In genomic region chr19:41883821-41884733, GRCh38 we compare ENCODE assay signal across 8 cellular contexts. TPM values are rescaled to one million over a fixed set of nuclear protein-coding genes. Genes with fewer than 3 reads are reported as not detected.
DNase-seq lines count a peak whose midpoint lies in the region; TF ChIP-seq lines count a peak whose summit lies in the region.

No MANE protein-coding gene starts in this region.

- peak overlapping the region; percentile 89 for H3K18ac ChIP-seq in neuronal stem cell (ENCODE audit: low read length)

- H3K36me3 ChIP-seq in HAP-1 (replicated peaks): peaks cover under 1% of the 10 kb centered on the region; the same call in 1 of the 2 replicates
- H3K36me3 ChIP-seq in MM.1S (replicated peaks; ENCODE audit: insufficient read depth, low read length): no peaks in the 10 kb centered on the region
- peaks cover 0 to 3% of the 10 kb centered on the region in 2 donors for H3K36me3 ChIP-seq in neuronal stem cell (replicated peaks in 1 of 2; ENCODE audit: control insufficient read depth in 2 of 2, insufficient read depth in 2 of 2, low read length in 2 of 2)
- H3K36me3 ChIP-seq in subcutaneous abdominal adipose tissue (ENCODE audit: control insufficient read depth in 5 of 5, insufficient read depth in 5 of 5, low read length in 5 of 5): peaks cover 0 to 18% (median 10%) of the 10 kb centered on the region in 5 donors

- H3K4ac ChIP-seq in neuronal stem cell (ENCODE audit: low read length): no peak overlapping the region

- in situ Hi-C loops in HAP-1 (cut with MboI; ENCODE audit: low sequenced_read_pairs): no loop called here

- no peak overlapping the region for H2BK12ac ChIP-seq in neuronal stem cell (ENCODE audit: low read length)

- H3K23ac ChIP-seq in neuronal stem cell (ENCODE audit: low read depth, low read length, poor library complexity): peak overlapping the region; percentile 67

- H3K4me1 ChIP-seq in HAP-1 (peaks cover 9% of the 10 kb centered on the region), MM.1S (ENCODE audit: low read length) (peaks cover 17% of the 10 kb centered on the region), neuronal stem cell (ENCODE audit: control insufficient read depth in 2 of 2, insufficient read depth in 1 of 2, low read depth in 1 of 2, low read length in 2 of 2) (peaks cover 5 to 9% of the 10 kb centered on the region in 2 donors), subcutaneous abdominal adipose tissue (ENCODE audit: control insufficient read depth in 5 of 5, insufficient read depth in 5 of 5, low read length in 5 of 5) (peaks cover 4 to 52% (median 38%) of the 10 kb centered on the region in 5 donors)

- H3K14ac ChIP-seq in neuronal stem cell (ENCODE audit: low read length): peak overlapping the region; percentile 90

- no peaks in the 10 kb centered on the region for H3K9me2 ChIP-seq in MM.1S (replicated peaks; ENCODE audit: insufficient read depth, low read length)

- no peaks in the 10 kb centered on the region for H4K20me1 ChIP-seq in MM.1S (ENCODE audit: insufficient read depth, low read length)

- peak overlapping the region; percentile 85 for H3K9ac ChIP-seq in MM.1S (ENCODE audit: low read length)
- peak overlapping the region; percentile 93 for H3K9ac ChIP-seq in neuronal stem cell (ENCODE audit: low read depth, low read length, poor library complexity)
- peak overlapping the region; percentile 74 to 96 (median 94) for H3K9ac ChIP-seq in subcutaneous abdominal adipose tissue (ENCODE audit: low read length in 5 of 5)

- TF ChIP-seq CTCF in MM.1S (IDR thresholded peaks at IDR 0.05; ENCODE audit: low read length): no peak

- H2BK5ac ChIP-seq in neuronal stem cell (ENCODE audit: low read length): no peak overlapping the region

- no peak overlapping the region for H2AK5ac ChIP-seq in neuronal stem cell (ENCODE audit: low read depth, low read length)

- H3K4me2 ChIP-seq in MM.1S (ENCODE audit: low read depth, low read length) (peak overlapping the region; percentile 85), neuronal stem cell (ENCODE audit: insufficient read depth, low read length, poor library complexity, severe bottlenecking) (peak overlapping the region; percentile 89)

- WGBS in neuronal stem cell (ENCODE audit: extremely low coverage in 2 of 2, insufficient read length in 2 of 2, insufficient replicate concordance in 1 of 2), 2 donors: no CpG with 5 or more reads among the region's 66 CpGs

- H3F3A ChIP-seq in MM.1S (ENCODE audit: insufficient read depth, low read length): peaks cover 14% of the 10 kb centered on the region

- H2BK15ac ChIP-seq in neuronal stem cell (ENCODE audit: low read length): no peak overlapping the region

- H2BK120ac ChIP-seq in neuronal stem cell (ENCODE audit: low read depth, low read length): no peak overlapping the region

- peak overlapping the region; percentile 74 for H2AFZ ChIP-seq in MM.1S (ENCODE audit: low read length)
- H2AFZ ChIP-seq in neuronal stem cell (ENCODE audit: low read length): peak overlapping the region; percentile 93

- no peaks in the 10 kb centered on the region for H3K27me3 ChIP-seq in HAP-1 (ENCODE audit: low read depth)
- H3K27me3 ChIP-seq in MM.1S (replicated peaks; ENCODE audit: insufficient read depth, low read length): no peaks in the 10 kb centered on the region
- peaks cover 0 to 34% (median 21%) of the 10 kb centered on the region in 3 experiments for H3K27me3 ChIP-seq in neuronal stem cell (ENCODE audit: control insufficient read depth in 3 of 3, insufficient read depth in 3 of 3, low read depth in 1 of 3, low read length in 3 of 3)
- no peaks in the 10 kb centered on the region for H3K27me3 ChIP-seq in subcutaneous abdominal adipose tissue (ENCODE audit: control insufficient read depth in 5 of 5, insufficient read depth in 4 of 5, low read length in 5 of 5)

- peaks cover 43% of the 10 kb centered on the region for H3K79me2 ChIP-seq in MM.1S (ENCODE audit: low read length)

- no peak overlapping the region for H4K91ac ChIP-seq in neuronal stem cell (ENCODE audit: low read depth, low read length, poor library complexity)

- H3K9me3 ChIP-seq in HAP-1 (no peaks in the 10 kb centered on the region), MM.1S (replicated peaks; ENCODE audit: insufficient read depth, low read length) (no peaks in the 10 kb centered on the region), neuronal stem cell (replicated peaks in 1 of 2; ENCODE audit: control insufficient read depth in 2 of 2, insufficient read depth in 1 of 2, low read depth in 1 of 2, low read length in 2 of 2) (no peaks in the 10 kb centered on the region), subcutaneous abdominal adipose tissue (ENCODE audit: control insufficient read depth in 5 of 5, low read length in 5 of 5) (no peaks in the 10 kb centered on the region)

- H3K4me3 ChIP-seq in HAP-1: peak overlapping the region; percentile 66
- peak overlapping the region; percentile 90 for H3K4me3 ChIP-seq in MM.1S (ENCODE audit: low read length)
- H3K4me3 ChIP-seq in neuronal stem cell (ENCODE audit: low read length in 2 of 2): peak overlapping the region; percentile 83 to 90
- H3K4me3 ChIP-seq in subcutaneous abdominal adipose tissue (ENCODE audit: low read depth in 1 of 5, low read length in 5 of 5): peak overlapping the region; percentile 80 to 97 (median 95)

- no peak overlapping the region for H4K8ac ChIP-seq in neuronal stem cell (ENCODE audit: low read depth, low read length)

- DNase-seq in GDM1 (lab: John Stamatoyannopoulos, UW) (peak; percentile 97), HAP-1 (ENCODE audit: low spot score in 2 of 2) (peak; percentile 94 to 96), MM.1S (peak; percentile 98), SIG-M5 treated with dmso at 0.1 percent for 504 hours (lab: John Stamatoyannopoulos, UW; ENCODE audit: unreplicated experiment) (peak; percentile 96), foreskin melanocyte (peak; percentile 92), neuronal stem cell (ENCODE audit: low spot score) (peak; percentile 90)
- peak; percentile 57 to 79 (median 69) for DNase-seq in activated naive CD4-positive, alpha-beta T cell (lab: John Stamatoyannopoulos, UW)

- H3K27ac ChIP-seq in MM.1S (ENCODE audit: low read length) (peak overlapping the region; percentile 50; the same call in 1 of the 2 replicates), neuronal stem cell (replicated peaks; ENCODE audit: low read length) (no peak overlapping the region), subcutaneous abdominal adipose tissue (ENCODE audit: low read depth, low read length) (peak overlapping the region; percentile 82)

- H3K79me1 ChIP-seq in neuronal stem cell (ENCODE audit: low read depth, low read length): no peaks in the 10 kb centered on the region

RNA-seq across cellular contexts. Expression of gene ARHGEF1, which starts 1.1 kb away (rescaled TPM):
- 30.0 TPM for polyA plus RNA-seq in neuronal stem cell (2013, experiment 1 of 2)
- polyA plus RNA-seq in neuronal stem cell (2013, experiment 2 of 2): 29.8 TPM

RNA-seq across cellular contexts. Expression of gene CD79A, which starts 7.0 kb away (rescaled TPM):
- 0.67 TPM for polyA plus RNA-seq in neuronal stem cell (2013, experiment 1 of 2)
- 0.64 TPM for polyA plus RNA-seq in neuronal stem cell (2013, experiment 2 of 2)

RNA-seq across cellular contexts. Expression of gene RPS19, which starts 24.0 kb away (rescaled TPM):
- polyA plus RNA-seq in neuronal stem cell (2013, experiment 1 of 2): 4,580 TPM
- 4,472 TPM for polyA plus RNA-seq in neuronal stem cell (2013, experiment 2 of 2)

RNA-seq across cellular contexts. Expression of gene DMRTC2, which starts 39.2 kb away (rescaled TPM):
- polyA plus RNA-seq in neuronal stem cell (2013, experiment 1 of 2): not detected
- not detected for polyA plus RNA-seq in neuronal stem cell (2013, experiment 2 of 2)

RNA-seq across cellular contexts. Expression of gene LYPD4, which starts 39.6 kb away (rescaled TPM):
- polyA plus RNA-seq in neuronal stem cell (2013, experiment 1 of 2): not detected
- not detected for polyA plus RNA-seq in neuronal stem cell (2013, experiment 2 of 2)
